Comparison of ENCODE assay signal across 20 cellular contexts in the genomic region with DNA sequence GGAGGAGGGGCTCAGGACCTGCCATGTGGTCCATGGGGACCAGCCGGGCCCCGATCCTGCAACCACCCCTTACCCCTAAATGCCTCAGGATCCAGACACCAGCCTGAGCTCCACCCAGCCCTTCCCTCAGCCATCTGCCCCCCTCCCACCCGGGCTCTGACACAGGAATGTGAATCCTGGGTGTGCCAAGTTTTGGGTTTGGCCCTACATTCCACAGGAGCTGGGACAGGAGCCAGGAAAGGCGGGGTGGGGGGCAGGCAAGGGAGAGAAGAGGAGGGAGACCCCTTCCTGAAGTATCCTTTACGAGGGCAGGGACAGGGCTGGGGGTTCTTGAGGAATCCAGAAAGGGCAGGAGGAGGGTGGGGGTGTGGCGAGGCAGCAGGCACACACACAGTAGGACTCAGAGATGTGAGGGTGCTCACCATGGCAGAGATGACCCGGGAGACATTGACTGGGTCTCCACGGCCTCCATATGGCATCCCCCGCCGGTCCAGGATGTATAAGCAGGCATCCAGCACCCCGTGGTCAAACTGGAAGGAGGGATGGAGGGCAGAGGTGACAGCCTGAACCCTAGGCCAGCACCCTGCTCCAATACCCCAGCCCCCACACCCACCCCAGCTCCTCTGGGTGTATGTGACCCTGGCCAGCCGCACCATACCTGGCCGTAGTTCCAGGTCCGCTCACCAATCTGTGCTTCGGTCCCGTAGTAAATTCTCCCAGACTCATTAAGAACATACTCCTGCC. TPM values are rescaled to one million over a fixed set of nuclear protein-coding genes. Genes with fewer than 3 reads are reported as not detected.
DNase-seq lines count a peak whose midpoint lies in the region; ATAC-seq and TF ChIP-seq lines count a peak whose summit lies in the region.
"Had no signal": no experiment of that assay in that cellular context is flagged by ENCODE, and none has a peak within 500 bp of the region (broad histone marks: within the 10 kb centered on the region; RNA-seq: fewer than 3 reads in every experiment).

No MANE protein-coding gene starts in this region.

- BruUV-seq in Caco-2 (replicated peaks; lab: Mats Ljungman, UMichigan) = no TSS peak

- no peak for TF ChIP-seq RAD21 in SK-N-SH (IDR thresholded peaks at IDR 0.05; ENCODE audit: low read length)

- no peak overlapping the region for H3K4me2 ChIP-seq in SK-N-SH
- H3K4me2 ChIP-seq in osteoblast (ENCODE audit: insufficient read depth, low read length) = no peak overlapping the region
- no peak overlapping the region for H3K4me2 ChIP-seq in neural progenitor cell
- H3K4me2 ChIP-seq: GM23338 had no signal

- TF ChIP-seq CTCF in Caco-2 (IDR thresholded peaks at IDR 0.05; ENCODE audit: insufficient read depth in 1 of 2, low read depth in 1 of 2, low read length in 1 of 2, severe bottlenecking in 1 of 2, unreplicated experiment in 1 of 2) = no peak
- no peak for TF ChIP-seq CTCF in SK-N-SH (IDR thresholded peaks at IDR 0.05)
- TF ChIP-seq CTCF in osteoblast (IDR thresholded peaks at IDR 0.05; ENCODE audit: extremely low read depth, low read depth, low read length) = no peak
- no peak for TF ChIP-seq CTCF in neural progenitor cell (IDR thresholded peaks at IDR 0.05)

- H3K36me3 ChIP-seq in Caco-2 (ENCODE audit: control insufficient read depth, insufficient read depth, low read length) (no peaks in the 10 kb centered on the region), SK-N-SH (replicated peaks in 1 of 2; ENCODE audit: control insufficient read depth in 1 of 2, insufficient read depth in 2 of 2, low read length in 1 of 2) (peaks cover 0 to 3% of the 10 kb centered on the region in 2 experiments), osteoblast (ENCODE audit: insufficient read depth, low read length) (no peaks in the 10 kb centered on the region), neural progenitor cell (no peaks in the 10 kb centered on the region)

- H3K9me2 ChIP-seq in SK-N-SH = no peaks in the 10 kb centered on the region

- H3K4me1 Mint-ChIP-seq in Caco-2 (ENCODE audit: low read depth, unreplicated experiment) (no peaks in the 10 kb centered on the region), neural progenitor cell (no peaks in the 10 kb centered on the region)
- H3K4me1 Mint-ChIP-seq: B cell; endodermal cell; stimulated activated effector memory CD8-positive, alpha-beta T cell treated with anti-CD3 and anti-CD28 coated beads, Interleukin-12 subunit alpha, Interleukin-12 subunit beta, amount 100 ng/mL, for 72 hours had no signal

- H3K27me3 Mint-ChIP-seq in Caco-2 (ENCODE audit: insufficient read depth, unreplicated experiment) (no peaks in the 10 kb centered on the region), neural progenitor cell (ENCODE audit: insufficient read depth, low read depth) (peaks cover 2% of the 10 kb centered on the region)
- H3K27me3 Mint-ChIP-seq: B cell had no signal

- H4K20me1 ChIP-seq in SK-N-SH (ENCODE audit: insufficient read depth) (no peaks in the 10 kb centered on the region), osteoblast (ENCODE audit: insufficient read depth, low read length) (no peaks in the 10 kb centered on the region), neural progenitor cell (ENCODE audit: low read depth) (no peaks in the 10 kb centered on the region)

- POLR2A ChIA-PET in Caco-2 (lab: Charles Lee) = interaction anchor here (0.6 kb wide), 1 partner anchor 167 kb away, joined by 3 read pairs; no protein-coding TSS in a partner anchor
- POLR2A ChIA-PET in SK-N-SH (lab: Yijun Ruan, JAX) = no interaction called here

- H3K9ac ChIP-seq in SK-N-SH (no peak overlapping the region), neural progenitor cell (no peak overlapping the region)

- peak overlapping the region; percentile 16 for H3K27ac Mint-ChIP-seq in Caco-2 (ENCODE audit: unreplicated experiment)
- H3K27ac Mint-ChIP-seq in neural progenitor cell = no peak overlapping the region
- H3K27ac Mint-ChIP-seq: B cell; GM23338; stimulated activated effector memory CD8-positive, alpha-beta T cell treated with anti-CD3 and anti-CD28 coated beads, Interleukin-12 subunit alpha, Interleukin-12 subunit beta, amount 100 ng/mL, for 72 hours had no signal

- H3K27ac ChIP-seq in SK-N-SH (ENCODE audit: low read depth in 2 of 2, low read length in 1 of 2) (no peak overlapping the region), osteoblast (ENCODE audit: low read depth, low read length) (no peak overlapping the region), neural progenitor cell (no peak overlapping the region)
- H3K27ac ChIP-seq: HL-60 had no signal

- intact Hi-C loops in Caco-2 (cut with micrococcal nuclease; ENCODE audit: unreplicated experiment) = no loop called here

- H3K4me3 Mint-ChIP-seq in Caco-2 (ENCODE audit: unreplicated experiment) = no peak overlapping the region
- H3K4me3 Mint-ChIP-seq in neural progenitor cell = no peak overlapping the region
- H3K4me3 Mint-ChIP-seq: B cell; endodermal cell; GM23338; stimulated activated effector memory CD8-positive, alpha-beta T cell treated with anti-CD3 and anti-CD28 coated beads, Interleukin-12 subunit alpha, Interleukin-12 subunit beta, amount 100 ng/mL, for 72 hours had no signal

- H3K9me3 Mint-ChIP-seq in Caco-2 (ENCODE audit: unreplicated experiment) (no peaks in the 10 kb centered on the region), neural progenitor cell (no peaks in the 10 kb centered on the region)
- H3K9me3 Mint-ChIP-seq: endodermal cell; GM23338; stimulated activated effector memory CD8-positive, alpha-beta T cell treated with anti-CD3 and anti-CD28 coated beads, Interleukin-12 subunit alpha, Interleukin-12 subunit beta, amount 100 ng/mL, for 72 hours had no signal

- H2AFZ ChIP-seq in SK-N-SH (ENCODE audit: low read depth) (no peak overlapping the region), osteoblast (ENCODE audit: low read length) (no peak overlapping the region), neural progenitor cell (replicated peaks) (no peak overlapping the region)
- H2AFZ ChIP-seq: GM23338 had no signal

- H3K79me2 ChIP-seq in SK-N-SH (ENCODE audit: insufficient read depth) (no peaks in the 10 kb centered on the region), osteoblast (ENCODE audit: insufficient read depth, low read length) (no peaks in the 10 kb centered on the region), neural progenitor cell (ENCODE audit: low read depth) (no peaks in the 10 kb centered on the region)

- ATAC-seq in GM21367 (IDR thresholded peaks at IDR 0.05; ENCODE audit: unreplicated experiment) = no peak
- ATAC-seq: activated CD4-positive, CD25-positive, alpha-beta regulatory T cell treated with anti-CD3 and anti-CD28 coated beads, Interleukin-2, amount 50 U/mL, for 24 hours; GM23338; stimulated activated effector memory CD8-positive, alpha-beta T cell treated with anti-CD3 and anti-CD28 coated beads, Interleukin-12 subunit alpha, Interleukin-12 subunit beta, amount 100 ng/mL, for 72 hours had no signal

- H3K27me3 ChIP-seq in Caco-2 (replicated peaks; ENCODE audit: control insufficient read depth, insufficient read depth, low read length) (no peaks in the 10 kb centered on the region), SK-N-SH (ENCODE audit: insufficient read depth) (no peaks in the 10 kb centered on the region), osteoblast (ENCODE audit: insufficient read depth, low read length) (no peaks in the 10 kb centered on the region), neural progenitor cell (no peaks in the 10 kb centered on the region)

- H3K4me1 ChIP-seq in Caco-2 (peaks cover 11% of the 10 kb centered on the region; the same call in 1 of the 2 replicates), SK-N-SH (ENCODE audit: control insufficient read depth in 1 of 2, insufficient read depth in 2 of 2, low read depth in 1 of 2, low read length in 1 of 2) (peaks cover 0 to 3% of the 10 kb centered on the region in 2 experiments; a peak in 1 of 4 replicates), osteoblast (ENCODE audit: insufficient read depth, low read length) (no peaks in the 10 kb centered on the region), neural progenitor cell (no peaks in the 10 kb centered on the region)

- TF ChIP-seq EP300 in SK-N-SH (IDR thresholded peaks at IDR 0.05; ENCODE audit: borderline replicate concordance in 1 of 2, low read depth in 1 of 2, low read length in 1 of 2) = no peak

- H3F3A ChIP-seq in SK-N-SH (replicated peaks; ENCODE audit: insufficient read depth) (peaks cover 5% of the 10 kb centered on the region), neural progenitor cell (ENCODE audit: low read depth) (no peaks in the 10 kb centered on the region)

- H3K9me3 ChIP-seq in Caco-2 (no peaks in the 10 kb centered on the region), SK-N-SH (no peaks in the 10 kb centered on the region), osteoblast (ENCODE audit: low read depth, low read length) (no peaks in the 10 kb centered on the region), neural progenitor cell (ENCODE audit: low read depth) (no peaks in the 10 kb centered on the region)

- H3K36me3 Mint-ChIP-seq in Caco-2 (ENCODE audit: insufficient read depth, unreplicated experiment) = no peaks in the 10 kb centered on the region
- H3K36me3 Mint-ChIP-seq in neural progenitor cell = no peaks in the 10 kb centered on the region

- DNase-seq in Caco-2 (no peak), SK-N-SH (no peak), fibroblast of peridontal ligament (ENCODE audit: extremely low read depth) (peak; percentile 52), osteoblast (ENCODE audit: insufficient read length, low spot score, missing footprints) (peak; percentile 82), NCI-H2081 (lab: John Stamatoyannopoulos, UW) (no peak), neural progenitor cell (ENCODE audit: low spot score) (no peak)
- no peak for DNase-seq in activated CD8-positive, alpha-beta memory T cell treated with anti-CD3 and anti-CD28 coated beads for 24 hours
- DNase-seq: aorta; DND-41; endodermal cell; hippocampal formation; NCI-H2171; stimulated activated CD4-positive, alpha-beta T cell treated with anti-CD3 and anti-CD28 coated beads, Interleukin-4, amount 100 ng/mL, for 1 hour; T-helper 1 cell had no signal

- CTCF ChIA-PET in Caco-2 (lab: Charles Lee) = no interaction called here
- CTCF ChIA-PET in SK-N-SH (lab: Yijun Ruan, JAX) = interaction anchor here (0.7 to 3.9 kb wide), 4 partner anchors 9 to 43 kb away, joined by 3 to 15 read pairs (median 3); a partner anchor contains a TSS

- H3K4me3 ChIP-seq in Caco-2 (ENCODE audit: low read depth, low read length) = no peak overlapping the region
- no peak overlapping the region for H3K4me3 ChIP-seq in SK-N-SH (ENCODE audit: low read depth in 2 of 2, low read length in 1 of 2)
- no peak overlapping the region for H3K4me3 ChIP-seq in osteoblast (ENCODE audit: insufficient read depth, low read length)
- no peak overlapping the region for H3K4me3 ChIP-seq in neural progenitor cell
- H3K4me3 ChIP-seq: GM23338 had no signal

- WGBS in SK-N-SH (ENCODE audit: low lambda C conversion rate) = 87% methylated on average over 13 of the region's 16 CpGs

RNA-seq across cellular contexts. Expression of a gene that starts 3.5 kb away (rescaled TPM):
- total RNA-seq in Caco-2 (2022) = 5.9 and 6.1 TPM in 2 replicates
- polyA plus RNA-seq in SK-N-SH (2012; rRNA removed) = 2.7 and 3.0 TPM in 2 replicates
- 0.84 and 1.4 TPM in 2 replicates for polyA plus RNA-seq in SK-N-SH (2012; cell fraction: cytosol; rRNA removed)
- polyA plus RNA-seq in SK-N-SH (2012; cell fraction: nucleus; rRNA removed) = 15.5 and 26.3 TPM in 2 replicates
- 0.36 and 1.2 TPM in 2 replicates for total RNA-seq in osteoblast
- total RNA-seq in neural progenitor cell (ENCODE audit: low replicate concordance) = 2.6 and 4.9 TPM in 2 replicates

RNA-seq across cellular contexts. Expression of a gene that starts 11.9 kb away (rescaled TPM):
- total RNA-seq in Caco-2 (2022) = 27.1 and 30.4 TPM in 2 replicates
- 54.9 and 59.4 TPM in 2 replicates for polyA plus RNA-seq in SK-N-SH (2012; rRNA removed)
- 14.4 and 23.2 TPM in 2 replicates for polyA plus RNA-seq in SK-N-SH (2012; cell fraction: cytosol; rRNA removed)
- 193 and 263 TPM in 2 replicates for polyA plus RNA-seq in SK-N-SH (2012; cell fraction: nucleus; rRNA removed)
- total RNA-seq in osteoblast = 28.9 and 34.0 TPM in 2 replicates
- 7.1 and 22.9 TPM in 2 replicates for total RNA-seq in neural progenitor cell (ENCODE audit: low replicate concordance)

RNA-seq across cellular contexts. Expression of a gene that starts 17.0 kb away (rescaled TPM):
- total RNA-seq in Caco-2 (2022) = 33.4 and 34.4 TPM in 2 replicates
- 38.3 and 42.2 TPM in 2 replicates for polyA plus RNA-seq in SK-N-SH (2012; rRNA removed)
- polyA plus RNA-seq in SK-N-SH (2012; cell fraction: cytosol; rRNA removed) = 40.0 and 41.1 TPM in 2 replicates
- 61.8 and 64.1 TPM in 2 replicates for polyA plus RNA-seq in SK-N-SH (2012; cell fraction: nucleus; rRNA removed)
- total RNA-seq in osteoblast = 62.6 and 63.4 TPM in 2 replicates
- total RNA-seq in neural progenitor cell (ENCODE audit: low replicate concordance) = 32.6 and 42.5 TPM in 2 replicates

RNA-seq across cellular contexts. Expression of a gene that starts 26.7 kb away (rescaled TPM):
- total RNA-seq in Caco-2 (2022) (76.9 and 80.1 TPM in 2 replicates), osteoblast (70.7 and 86.5 TPM in 2 replicates), neural progenitor cell (ENCODE audit: low replicate concordance) (98.4 and 101 TPM in 2 replicates)
- polyA plus RNA-seq in SK-N-SH (2012; rRNA removed) = 97.0 and 149 TPM in 2 replicates
- polyA plus RNA-seq in SK-N-SH (2012; cell fraction: cytosol; rRNA removed) = 113 and 123 TPM in 2 replicates
- polyA plus RNA-seq in SK-N-SH (2012; cell fraction: nucleus; rRNA removed) = 95.3 and 158 TPM in 2 replicates

RNA-seq across cellular contexts. Expression of a gene that starts 27.3 kb away (rescaled TPM):
- 210 and 218 TPM in 2 replicates for total RNA-seq in Caco-2 (2022)
- polyA plus RNA-seq in SK-N-SH (2012; rRNA removed) = 465 and 534 TPM in 2 replicates
- polyA plus RNA-seq in SK-N-SH (2012; cell fraction: cytosol; rRNA removed) = 571 and 857 TPM in 2 replicates
- polyA plus RNA-seq in SK-N-SH (2012; cell fraction: nucleus; rRNA removed) = 102 and 143 TPM in 2 replicates
- 56.3 and 69.1 TPM in 2 replicates for total RNA-seq in osteoblast
- total RNA-seq in neural progenitor cell (ENCODE audit: low replicate concordance) = 170 and 220 TPM in 2 replicates

Comparison
In these comparisons a context has a peak if more than half of its experiments do, and no peak if none do; other contexts are left out.
1. DNase-seq: peak in fibroblast of peridontal ligament (single experiment) and osteoblast (single experiment); none in Caco-2 (0 of 2), SK-N-SH (single experiment), NCI-H2081 (0 of 2), activated CD8-positive, alpha-beta memory T cell treated with anti-CD3 and anti-CD28 coated beads for 24 hours (single experiment) and neural progenitor cell (single experiment).